30 cellular contexts compared by ENCODE assay signal in the genomic region with DNA sequence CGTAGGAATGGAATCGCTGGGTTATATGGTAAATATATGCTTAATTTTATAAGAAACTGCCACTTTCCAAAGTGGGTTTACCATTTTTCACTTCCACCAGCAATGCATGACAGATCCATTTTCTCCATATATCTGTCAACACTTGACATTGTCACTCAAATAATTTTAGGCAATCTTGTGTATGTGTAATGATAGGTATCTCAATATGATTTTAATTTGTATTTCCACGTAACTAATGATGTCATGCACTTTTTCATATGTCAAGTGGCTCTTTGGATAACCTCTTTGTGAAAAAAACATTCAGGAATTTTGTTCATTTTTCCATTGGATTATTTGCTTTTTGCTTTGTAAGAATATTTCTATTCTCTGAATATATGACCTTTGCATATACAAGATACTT.
"Had no signal": no experiment of that assay in that cellular context is flagged by ENCODE, and none has a peak within 500 bp of the region (broad histone marks: within the 10 kb centered on the region; RNA-seq: fewer than 3 reads in every experiment).

No MANE protein-coding gene starts in this region.

- H3K9me3 ChIP-seq: MG63 had no signal

- H3K27ac ChIP-seq: KMS-11 had no signal

- H3K4me2 ChIP-seq: KMS-11 had no signal

- DNase-seq: Karpas-422, Kasumi-1, MG63, MM.1S, MV-4-11, NCI-H1048, NCI-H1092, NCI-H1092 treated with DMSO at 0.1 percent for 48 hours, NCI-H1105, NCI-H1105 treated with DMSO at 0.1 percent for 48 hours, NCI-H1436, NCI-H1436 treated with DMSO at 0.1 percent for 48 hours, NCI-H1694, NCI-H1694 treated with DMSO at 0.1 percent for 48 hours, NCI-H187, NCI-H187 treated with DMSO at 0.1 percent for 48 hours, NCI-H1930, NCI-H2029, NCI-H2029 treated with DMSO at 0.1 percent for 48 hours, NCI-H2081, NCI-H2081 treated with DMSO at 0.1 percent for 48 hours, NCI-H2107, NCI-H2171, NCI-H2227 treated with DMSO at 0.1 percent for 48 hours, NCI-H226, NCI-H345, NCI-H446, NCI-H446 treated with DMSO at 0.1 percent for 48 hours, NCI-H510A had no signal

- H3K27me3 ChIP-seq: MG63 had no signal

- H3K4me3 ChIP-seq: MG63 had no signal

- H3K9ac ChIP-seq: KMS-11 had no signal

- H3K36me3 ChIP-seq: MG63 had no signal
